Comparison of ENCODE assay signal across 17 cellular contexts in the genomic region with DNA sequence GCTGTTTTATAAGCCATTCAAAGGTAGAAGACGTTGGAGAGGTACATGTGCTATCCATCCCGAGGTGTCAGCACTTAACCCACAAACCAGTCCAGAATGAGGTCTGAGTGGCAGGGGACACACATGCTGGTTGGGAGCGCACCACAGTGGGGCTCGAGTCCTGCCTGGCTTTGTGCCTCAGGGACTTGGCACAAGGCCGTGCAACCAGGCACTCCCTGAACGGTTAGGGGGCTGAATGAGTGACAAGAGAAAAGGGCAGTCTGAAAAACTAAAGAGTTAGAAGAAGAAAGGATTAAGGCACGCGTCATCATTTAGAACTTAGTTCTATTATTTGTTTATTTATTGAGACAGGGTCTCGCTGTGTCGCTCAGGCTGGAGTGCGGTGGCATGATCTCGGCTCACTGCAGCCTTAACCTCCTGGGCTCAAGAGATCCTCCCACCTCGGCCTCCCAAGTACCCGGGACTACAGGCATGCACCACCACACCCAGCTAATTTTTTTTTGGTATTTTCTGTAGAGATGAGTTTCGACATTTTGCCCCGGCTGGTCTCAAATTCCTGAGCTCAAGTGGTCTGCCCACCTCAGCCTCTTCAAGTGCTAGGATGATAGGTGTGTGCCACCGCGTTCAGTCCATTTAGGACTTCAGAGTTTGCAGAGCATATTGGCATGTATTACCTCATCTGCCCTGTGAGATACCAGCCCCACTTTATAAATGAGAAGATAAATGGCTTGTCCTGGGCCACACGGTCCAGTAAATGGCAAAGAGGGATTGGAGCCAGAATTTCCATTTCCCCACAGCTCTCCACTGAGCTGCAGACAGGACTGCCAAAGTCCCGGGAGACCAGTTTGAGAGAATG.
"Had no signal": no experiment of that assay in that cellular context is flagged by ENCODE, and none has a peak within 500 bp of the region (broad histone marks: within the 10 kb centered on the region; RNA-seq: fewer than 3 reads in every experiment).

No MANE protein-coding gene starts in this region.

- H3K9me3 Mint-ChIP-seq: activated naive CD4-positive, alpha-beta T cell treated with anti-CD3 and anti-CD28 coated beads, Interleukin-2, amount 50 U/mL, for 72 hours; activated T-cell treated with anti-CD3 and anti-CD28 coated beads, Interleukin-2, amount 50 U/mL, for 4 hours; T-helper 1 cell treated with Interleukin-12 subunit alpha and Interleukin-12 subunit beta and Interleukin-4 antibody, amounts not matched to agents 30 μg/mL and 1 μg/mL, for 36 hours had no signal

- DNase-seq: activated CD4-positive, CD25-positive, alpha-beta regulatory T cell; activated effector memory CD4-positive, alpha-beta T cell treated with anti-CD3 and anti-CD28 coated beads, Interleukin-2, amount 50 U/mL, for 16 hours; activated T-cell treated with anti-CD3 and anti-CD28 coated beads, Interleukin-2, amount 50 U/mL, for 4 hours; amygdala; esophagus squamous epithelium; gastrocnemius medialis; kidney glomerular epithelial cell; naive thymus-derived CD4-positive, alpha-beta T cell; stimulated activated CD4-positive, alpha-beta T cell treated with anti-CD3 and anti-CD28 coated beads, Interleukin-2, amount 100 ng/mL, for 24 hours; stimulated activated naive CD4-positive, alpha-beta T cell treated with Interleukin-2 at 50 U/mL for 16 hours; trophoblast cell had no signal

- H3K4me3 Mint-ChIP-seq: activated T-cell treated with anti-CD3 and anti-CD28 coated beads, Interleukin-2, amount 50 U/mL, for 4 hours; naive thymus-derived CD4-positive, alpha-beta T cell; T-helper 1 cell treated with Interleukin-12 subunit alpha and Interleukin-12 subunit beta and Interleukin-4 antibody, amounts not matched to agents 30 μg/mL and 1 μg/mL, for 36 hours had no signal

- H3K27ac ChIP-seq: breast epithelium, esophagus squamous epithelium, gastrocnemius medialis, hepatocyte, neutrophil had no signal

- H3K4me1 ChIP-seq: breast epithelium, esophagus squamous epithelium had no signal

- H3K27me3 ChIP-seq: breast epithelium, esophagus squamous epithelium, gastrocnemius medialis, hepatocyte, neutrophil had no signal

- H3K27ac Mint-ChIP-seq: activated naive CD4-positive, alpha-beta T cell treated with anti-CD3 and anti-CD28 coated beads, Interleukin-2, amount 50 U/mL, for 72 hours; T-helper 1 cell treated with Interleukin-12 subunit alpha and Interleukin-12 subunit beta and Interleukin-4 antibody, amounts not matched to agents 30 μg/mL and 1 μg/mL, for 36 hours had no signal

- ATAC-seq: activated naive CD4-positive, alpha-beta T cell treated with anti-CD3 and anti-CD28 coated beads, Interleukin-2, amount 50 U/mL, for 72 hours; activated T-cell treated with anti-CD3 and anti-CD28 coated beads, Interleukin-2, amount 50 U/mL, for 4 hours; gastrocnemius medialis; naive thymus-derived CD4-positive, alpha-beta T cell had no signal

- H3K27me3 Mint-ChIP-seq: naive thymus-derived CD4-positive, alpha-beta T cell had no signal

- H3K36me3 ChIP-seq: breast epithelium had no signal

- H3K9me3 ChIP-seq: breast epithelium, esophagus squamous epithelium, gastrocnemius medialis, neutrophil had no signal

- H3K4me3 ChIP-seq: breast epithelium, esophagus squamous epithelium, gastrocnemius medialis, hepatocyte, lung had no signal
